16 cellular contexts compared by ENCODE assay signal in the genomic region with DNA sequence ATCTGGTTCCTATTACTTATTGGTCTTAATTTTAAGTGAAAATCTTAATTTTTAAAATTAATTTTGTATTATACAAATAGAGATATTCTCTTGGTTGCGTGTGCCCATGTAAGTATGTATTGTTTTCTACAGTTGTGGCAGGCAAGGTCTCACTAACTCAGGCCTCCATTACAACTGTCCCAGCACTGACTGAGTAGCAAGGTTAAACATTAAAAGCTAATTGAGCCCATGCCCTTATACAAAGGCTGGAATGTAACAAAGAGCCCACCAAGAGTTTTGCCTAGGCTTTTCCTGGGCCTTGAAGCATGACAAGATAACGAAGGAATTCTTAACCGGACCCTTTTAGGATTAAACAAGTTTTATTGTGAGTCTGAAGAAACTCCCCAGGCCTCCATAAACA. TPM values are rescaled to one million over a fixed set of nuclear protein-coding genes. Genes with fewer than 3 reads are reported as not detected.
DNase-seq lines count a peak whose midpoint lies in the region; TF ChIP-seq lines count a peak whose summit lies in the region.
"Not testable (repeated sequence)": the region's sequence is repeated elsewhere in the genome, so short reads cannot be mapped to it uniquely, and the experiment has no call there.
"Had no signal": no experiment of that assay in that cellular context is flagged by ENCODE, and none has a peak within 500 bp of the region (broad histone marks: within the 10 kb centered on the region; RNA-seq: fewer than 3 reads in every experiment).

No MANE protein-coding gene starts in this region.

- H3K9ac ChIP-seq in endodermal cell (ENCODE audit: extremely low read depth, low read length, poor library complexity, severe bottlenecking): not testable (repeated sequence)

- not testable (repeated sequence) for H3K9me3 Mint-ChIP-seq in endodermal cell, nephron, type B pancreatic cell

- H2AFZ ChIP-seq in hepatocyte: peak overlapping the region; percentile 40

- not testable (repeated sequence) for H3K79me2 ChIP-seq in hepatocyte

- not testable (repeated sequence) for H3K4me3 ChIP-seq in endodermal cell (ENCODE audit: low read length); hepatocyte

- not testable (repeated sequence) for H3K27ac ChIP-seq in endodermal cell (ENCODE audit: low read depth, low read length)
- H3K27ac ChIP-seq in hepatocyte: peak overlapping the region; percentile 51

- not testable (repeated sequence) for H3K9me3 ChIP-seq in endodermal cell (ENCODE audit: control insufficient read depth, low read length); hepatocyte (ENCODE audit: low read depth)

- H3K27me3 ChIP-seq in endodermal cell (ENCODE audit: control insufficient read depth, insufficient read depth, low read length, poor library complexity, severe bottlenecking); hepatocyte: not testable (repeated sequence)

- not testable (repeated sequence) for DNase-seq in endodermal cell; hepatocyte (ENCODE audit: low spot score); type B pancreatic cell (ENCODE audit: extremely low spot score, unreplicated experiment)
- DNase-seq in left kidney (ENCODE audit: low read depth, low spot score) (peak; percentile 66), renal cortical epithelial cell (ENCODE audit: low read depth) (peak; percentile 67)

- TF ChIP-seq CTCF in endodermal cell (conservative IDR thresholded peaks at IDR 0.05); hepatocyte (IDR thresholded peaks at IDR 0.05; ENCODE audit: poor library complexity); nephron (IDR thresholded peaks at IDR 0.05; ENCODE audit: unreplicated experiment in 3 of 3); type B pancreatic cell (conservative IDR thresholded peaks at IDR 0.05): not testable (repeated sequence)

- WGBS in endodermal cell (ENCODE audit: insufficient coverage in 1 of 2, insufficient read length in 1 of 2), 2 experiments: 88% methylated on average over 3 of the region's 3 CpGs; no CpG with 5 or more reads in 1 of the 2 experiments
- WGBS in hepatocyte (ENCODE audit: low lambda C conversion rate, missing lambda C conversion rate): 41% methylated on average over 3 of the region's 3 CpGs

- H3K36me3 Mint-ChIP-seq in endodermal cell (ENCODE audit: low read depth); nephron (ENCODE audit: low read depth); type B pancreatic cell: not testable (repeated sequence)

- H3K9me2 ChIP-seq in hepatocyte (replicated peaks; ENCODE audit: insufficient read depth): not testable (repeated sequence)

- peak overlapping the region; percentile 23 for H3K4me2 ChIP-seq in hepatocyte

- peaks cover 16% of the 10 kb centered on the region for H3K4me1 Mint-ChIP-seq in endodermal cell
- not testable (repeated sequence) for H3K4me1 Mint-ChIP-seq in nephron; type B pancreatic cell (ENCODE audit: unreplicated experiment)

- not testable (repeated sequence) for H3K27me3 Mint-ChIP-seq in endodermal cell (ENCODE audit: insufficient read depth); nephron (ENCODE audit: low read depth); type B pancreatic cell

- H3K27ac Mint-ChIP-seq in endodermal cell (peak overlapping the region; percentile 91), nephron (peak overlapping the region; percentile 95 to 97 (median 96)), type B pancreatic cell (peak overlapping the region; percentile 61)

- not testable (repeated sequence) for H3K36me3 ChIP-seq in endodermal cell (ENCODE audit: control insufficient read depth, insufficient read depth, low read length); hepatocyte (replicated peaks; ENCODE audit: insufficient read depth, low read depth)

- H4K20me1 ChIP-seq in hepatocyte (ENCODE audit: insufficient read depth, poor library complexity, severe bottlenecking): not testable (repeated sequence)

- H3K4me3 Mint-ChIP-seq in endodermal cell, nephron, type B pancreatic cell: not testable (repeated sequence)

- H3K4me1 ChIP-seq in endodermal cell (ENCODE audit: control insufficient read depth, insufficient read depth, low read length) (peaks cover 10% of the 10 kb centered on the region), hepatocyte (ENCODE audit: insufficient read depth) (peaks cover 18% of the 10 kb centered on the region)

RNA-seq across cellular contexts. Expression of a gene that starts 11.1 kb away (rescaled TPM):
- total RNA-seq in endodermal cell: not detected
- not detected for polyA plus RNA-seq in endodermal cell (2013, experiment 1 of 2)
- not detected for polyA plus RNA-seq in endodermal cell (2013, experiment 2 of 2)
- not detected in 2 replicates for total RNA-seq in hepatocyte
- not detected in 2 replicates for polyA plus RNA-seq in hepatocyte
- total RNA-seq in renal cortical epithelial cell: not detected in 2 replicates
- not detected in 2 replicates for total RNA-seq in type B pancreatic cell (ENCODE audit: low replicate concordance)
- total RNA-seq: A172; A673; Calu3; CD4-positive, alpha-beta memory T cell; Daoy; G401; GM23338; H4; H9 had no signal
- polyA plus RNA-seq: BJ; CD4-positive, alpha-beta memory T cell; GM23338 had no signal

RNA-seq across cellular contexts. Expression of a gene that starts 35.0 kb away (rescaled TPM):
- total RNA-seq in endodermal cell (100 to 1,000 TPM in 1 of 2 donors, 10 to 100 TPM in 1; 72.6 to 124 TPM), hepatocyte (259 and 273 TPM in 2 replicates), renal cortical epithelial cell (163 and 256 TPM in 2 replicates), type B pancreatic cell (ENCODE audit: low replicate concordance) (74.9 and 101 TPM in 2 replicates)
- polyA plus RNA-seq in endodermal cell (2013, experiment 1 of 2): 63.3 TPM
- polyA plus RNA-seq in endodermal cell (2013, experiment 2 of 2): 48.4 TPM
- polyA plus RNA-seq in hepatocyte: 358 and 457 TPM in 2 replicates
- total RNA-seq: G401 had no signal
